18 cellular contexts compared by ENCODE assay signal in genomic region chr5:147727200-147727599, GRCh38. TPM values are rescaled to one million over a fixed set of nuclear protein-coding genes. Genes with fewer than 3 reads are reported as not detected.
DNase-seq lines count a peak whose midpoint lies in the region; TF ChIP-seq lines count a peak whose summit lies in the region.
"Had no signal": no experiment of that assay in that cellular context is flagged by ENCODE, and none has a peak within 500 bp of the region (broad histone marks: within the 10 kb centered on the region; RNA-seq: fewer than 3 reads in every experiment).

No MANE protein-coding gene starts in this region.

- peaks cover 24% of the 10 kb centered on the region for H3K4me1 Mint-ChIP-seq in brain
- no peaks in the 10 kb centered on the region for H3K4me1 Mint-ChIP-seq in CD14-positive monocyte
- H3K4me1 Mint-ChIP-seq: B cell had no signal

- H3K27ac Mint-ChIP-seq in brain (peak overlapping the region in 3 of 5 experiments; percentile 48 to 80 (median 66)), CD14-positive monocyte (no peak overlapping the region)
- H3K27ac Mint-ChIP-seq: B cell; CD4-positive, alpha-beta memory T cell; HFFc6 had no signal

- H3K4me3 Mint-ChIP-seq in brain (no peak overlapping the region), CD14-positive monocyte (no peak overlapping the region)
- H3K4me3 Mint-ChIP-seq: B cell; CD4-positive, alpha-beta memory T cell; HFFc6 had no signal

- intact Hi-C loops in CD14-positive monocyte (cut with micrococcal nuclease) = no loop called here

- DNase-seq in Daoy (ENCODE audit: low read depth) = peak; percentile 22
- DNase-seq in RPMI7951 (ENCODE audit: low read depth) = peak; percentile 7
- peak; percentile 9 for DNase-seq in astrocyte of the cerebellum (ENCODE audit: low read depth)
- no peak for DNase-seq in CD14-positive monocyte (ENCODE audit: low spot score)
- no peak for DNase-seq in cortex of kidney (lab: John Stamatoyannopoulos, UW)
- DNase-seq in T-helper 9 cell = no peak
- no peak for DNase-seq in NCI-H510A (lab: John Stamatoyannopoulos, UW)
- DNase-seq: Calu3; CD4-positive, alpha-beta memory T cell; COR-L47; DMS53; DMS79 treated with DMSO at 0.1 percent for 48 hours; GOT3; HFFc6 had no signal

- TF ChIP-seq CTCF in astrocyte of the cerebellum (IDR thresholded peaks at IDR 0.05; ENCODE audit: low read depth, low read length, missing control alignments) (no peak), brain (conservative IDR thresholded peaks at IDR 0.05) (no peak), CD14-positive monocyte (IDR thresholded peaks at IDR 0.05) (no peak)

- peaks cover 72% of the 10 kb centered on the region for H3K36me3 Mint-ChIP-seq in brain
- no peaks in the 10 kb centered on the region for H3K36me3 Mint-ChIP-seq in CD14-positive monocyte
- H3K36me3 Mint-ChIP-seq: CD4-positive, alpha-beta memory T cell had no signal

- H3K9me3 Mint-ChIP-seq in brain = peaks cover 2 to 41% (median 18%) of the 10 kb centered on the region in 5 experiments
- peaks cover 0 to 9% (median 2%) of the 10 kb centered on the region in 7 donors for H3K9me3 Mint-ChIP-seq in CD14-positive monocyte

- in situ Hi-C loops in astrocyte of the cerebellum (cut with HindIII; ENCODE audit: low sequenced_read_pairs) = no loop called here

- H3K4me3 ChIP-seq in astrocyte of the cerebellum (ENCODE audit: low read depth, low read length) = no peak overlapping the region
- H3K4me3 ChIP-seq: BLaER1, HAP-1 had no signal

- H3K27me3 Mint-ChIP-seq in brain (no peaks in the 10 kb centered on the region), CD14-positive monocyte (ENCODE audit: low read depth in 3 of 3) (no peaks in the 10 kb centered on the region)
- H3K27me3 Mint-ChIP-seq: B cell; CD4-positive, alpha-beta memory T cell had no signal

RNA-seq across cellular contexts. Expression of gene JAKMIP2, which starts 55.3 kb away (rescaled TPM):
- total RNA-seq in Daoy (2014; rRNA removed; shearing (Covaris generic)) = 0.48 and 0.63 TPM in 2 replicates
- under 0.01 TPM in 1 of 2 replicates, not detected in the other for total RNA-seq in RPMI7951 (2014; rRNA removed; shearing (Covaris generic))
- 14.9 TPM for polyA plus RNA-seq in brain (ENCODE audit: insufficient read depth, low read depth, low replicate concordance)
- polyA plus RNA-seq in CD14-positive monocyte = under 1 TPM in 1 of 2 donors, not detected in 1; 0.02 TPM
- total RNA-seq: Calu3, HFFc6 had no signal

Comparison
In these comparisons a context has a peak if more than half of its experiments do, and no peak if none do; other contexts are left out.
1. DNase-seq: peak in Daoy (single experiment), RPMI7951 (single experiment) and astrocyte of the cerebellum (single experiment); none in CD14-positive monocyte (single experiment), cortex of kidney (single experiment), T-helper 9 cell (single experiment) and NCI-H510A (single experiment).
2. H3K27ac Mint-ChIP-seq: peak in brain (3 of 5); none in CD14-positive monocyte (0 of 7).